ENCODE assay signal across 8 cellular contexts in the genomic region with DNA sequence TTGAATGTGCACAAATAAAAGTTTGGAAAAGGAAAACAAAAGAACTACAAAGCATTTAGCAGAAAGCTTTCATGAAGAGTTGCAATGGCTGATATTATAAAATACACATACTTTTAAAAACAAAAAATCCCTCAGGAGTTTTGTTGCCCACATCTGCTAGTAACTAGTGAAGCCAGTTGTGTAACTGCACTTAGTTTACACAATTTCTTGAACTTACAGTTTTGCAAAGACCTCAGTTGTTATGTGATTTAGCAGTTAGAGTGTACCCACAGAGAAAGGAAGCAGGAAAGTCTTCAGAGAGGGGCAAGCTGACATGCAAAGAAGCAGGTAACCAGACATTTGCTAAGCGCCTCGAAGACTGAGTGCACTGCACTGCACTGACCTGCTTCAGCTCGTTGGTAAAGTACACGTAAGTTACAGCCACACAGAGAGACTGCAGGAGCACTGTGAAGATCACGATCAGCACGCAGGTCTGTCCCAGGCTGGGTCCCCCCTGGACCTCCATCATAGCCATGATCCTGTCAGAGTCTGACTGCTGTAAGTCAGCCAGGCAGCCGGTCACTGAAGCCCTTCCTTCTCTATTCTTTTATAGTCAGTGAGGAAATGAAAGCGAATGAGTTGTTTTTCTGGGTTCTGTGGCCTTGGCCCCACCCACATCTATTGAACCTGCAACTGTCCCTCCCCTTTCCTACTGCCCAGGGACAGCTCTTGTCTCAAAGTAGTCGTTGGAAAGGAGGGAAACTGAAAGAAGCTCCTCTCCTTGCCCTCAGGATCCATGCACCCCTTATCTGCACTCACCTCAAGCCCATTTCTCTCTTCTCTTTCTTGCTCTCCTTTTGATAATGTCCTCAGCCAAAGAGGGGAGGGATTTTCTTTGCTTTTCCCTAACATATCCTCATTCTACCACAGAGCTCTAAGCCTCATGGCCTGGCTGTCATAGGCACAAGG. TPM values are rescaled to one million over a fixed set of nuclear protein-coding genes. Genes with fewer than 3 reads are reported as not detected.
DNase-seq lines count a peak whose midpoint lies in the region; ATAC-seq and TF ChIP-seq lines count a peak whose summit lies in the region.

A gene (minus strand): TSS at position 560 of the 948 bp plus-strand sequence. CDS start 46 bp downstream, at position 514.

- TF ChIP-seq CTCF in astrocyte of the spinal cord (IDR thresholded peaks at IDR 0.05; ENCODE audit: low read depth, low read length) = no peak

- in situ Hi-C loops in astrocyte of the spinal cord (cut with HindIII; ENCODE audit: low sequenced_read_pairs) = no loop called here

- H3K4me3 ChIP-seq in astrocyte of the spinal cord (ENCODE audit: low read depth, low read length) = peak within 1 kb of the TSS; percentile 31

- peak; percentile 25 for DNase-seq in DMS53 treated with DMSO at 0.1 percent for 48 hours (lab: John Stamatoyannopoulos, UW; ENCODE audit: unreplicated experiment)
- DNase-seq in HuH-7 (ENCODE audit: low spot score) = peak; percentile 40
- peak; percentile 40 for DNase-seq in T-helper 22 cell (ENCODE audit: low read depth)
- no peak for DNase-seq in astrocyte of the spinal cord (ENCODE audit: low read depth, low spot score)
- peak; percentile 84 to 88 for DNase-seq in left colon
- peak; percentile 25 for DNase-seq in stimulated activated CD8-positive, alpha-beta memory T cell treated with anti-CD3 and anti-CD28 coated beads, Interleukin-12 subunit alpha, Interleukin-12 subunit beta, amount 100 ng/mL, for 1 hour (ENCODE audit: low read depth)
- DNase-seq in NCI-H1930 (lab: John Stamatoyannopoulos, UW) = no peak

- intact Hi-C loops in left colon (cut with DNase I, micrococcal nuclease) = no loop called here

- ATAC-seq in GM21515 (IDR thresholded peaks at IDR 0.05; ENCODE audit: unreplicated experiment) = peak; percentile 91
- peak; percentile 89 for ATAC-seq in left colon

RNA-seq across cellular contexts. Expression of the gene that starts here (rescaled TPM):
- total RNA-seq in left colon = 100 to 1,000 TPM in 1 of 2 donors, 10 to 100 TPM in 1; 94.2 to 136 TPM

Comparison
In these comparisons a context has a peak if more than half of its experiments do, and no peak if none do; other contexts are left out.
1. DNase-seq: peak in DMS53 treated with DMSO at 0.1 percent for 48 hours (single experiment), HuH-7 (single experiment), T-helper 22 cell (single experiment), left colon (2 of 2) and stimulated activated CD8-positive, alpha-beta memory T cell treated with anti-CD3 and anti-CD28 coated beads, Interleukin-12 subunit alpha, Interleukin-12 subunit beta, amount 100 ng/mL, for 1 hour (single experiment); none in astrocyte of the spinal cord (single experiment) and NCI-H1930 (0 of 2).